Comparison of ENCODE assay signal across 9 cellular contexts in genomic region chr4:8182858-8183725, GRCh38. TPM values are rescaled to one million over a fixed set of nuclear protein-coding genes. Genes with fewer than 3 reads are reported as not detected.
DNase-seq lines count a peak whose midpoint lies in the region; ATAC-seq and TF ChIP-seq lines count a peak whose summit lies in the region.
"Had no signal": no experiment of that assay in that cellular context is flagged by ENCODE, and none has a peak within 500 bp of the region (broad histone marks: within the 10 kb centered on the region; RNA-seq: fewer than 3 reads in every experiment).

No MANE protein-coding gene starts in this region.

- no peaks in the 10 kb centered on the region for H3K9me3 ChIP-seq in ovary

- intact Hi-C loops in ovary (cut with DNase I), result loop anchor here in 1 of 4 donors (10.0 kb wide), 1 partner anchor 1722 kb away; no protein-coding TSS in a partner anchor

- H3K27me3 Mint-ChIP-seq in natural killer cell treated with Interleukin-12 subunit alpha and Interleukin-12 subunit beta and Interleukin-15 and Interleukin-18, amount 100 ng/mL, for 72 hours, result peaks cover 0 to 2% of the 10 kb centered on the region in 2 donors
- H3K27me3 Mint-ChIP-seq in osteocyte (ENCODE audit: unreplicated experiment), result peaks cover 7% of the 10 kb centered on the region

- no peaks in the 10 kb centered on the region for H3K36me3 ChIP-seq in ovary

- H3K27me3 ChIP-seq in ovary, result no peaks in the 10 kb centered on the region

- TF ChIP-seq EP300 in ovary (IDR thresholded peaks at IDR 0.05), result no peak

- no peak overlapping the region for H3K4me3 Mint-ChIP-seq in natural killer cell treated with Interleukin-12 subunit alpha and Interleukin-12 subunit beta and Interleukin-15 and Interleukin-18, amount 100 ng/mL, for 72 hours
- no peak overlapping the region for H3K4me3 Mint-ChIP-seq in osteocyte (ENCODE audit: unreplicated experiment)

- H3K4me1 Mint-ChIP-seq in natural killer cell treated with Interleukin-12 subunit alpha and Interleukin-12 subunit beta and Interleukin-15 and Interleukin-18, amount 100 ng/mL, for 72 hours (ENCODE audit: low read depth in 2 of 2), result no peaks in the 10 kb centered on the region
- peaks cover 38% of the 10 kb centered on the region for H3K4me1 Mint-ChIP-seq in osteocyte (ENCODE audit: unreplicated experiment)

- H3K4me1 ChIP-seq in ovary (ENCODE audit: insufficient read depth), result no peaks in the 10 kb centered on the region

- H3K4me3 ChIP-seq in fibroblast of mammary gland (ENCODE audit: control insufficient read depth, low read depth, low read length) (no peak overlapping the region), ovary (no peak overlapping the region)

- H3K27ac ChIP-seq in ovary, result no peak overlapping the region

- DNase-seq in Daoy (ENCODE audit: low read depth) (peak; percentile 87), NCI-H69 (lab: John Stamatoyannopoulos, UW) (peak; percentile 44), fibroblast of mammary gland (ENCODE audit: low read depth) (peak; percentile 95), ovary (peak in 4 of 5 donors; percentile 47 to 80 (median 62)), osteocyte (ENCODE audit: extremely low spot score, unreplicated experiment) (no peak)
- no peak for DNase-seq in natural killer cell treated with Interleukin-12 subunit alpha and Interleukin-12 subunit beta and Interleukin-15 and Interleukin-18, amount 100 ng/mL, for 72 hours (ENCODE audit: low spot score)
- DNase-seq: activated naive CD4-positive, alpha-beta T cell had no signal

- H3K9me3 Mint-ChIP-seq in natural killer cell treated with Interleukin-12 subunit alpha and Interleukin-12 subunit beta and Interleukin-15 and Interleukin-18, amount 100 ng/mL, for 72 hours, result no peaks in the 10 kb centered on the region
- H3K9me3 Mint-ChIP-seq in osteocyte (ENCODE audit: unreplicated experiment), result no peaks in the 10 kb centered on the region

- no peak for ATAC-seq in natural killer cell treated with Interleukin-12 subunit alpha and Interleukin-12 subunit beta and Interleukin-15 and Interleukin-18, amount 100 ng/mL, for 72 hours
- ATAC-seq in HG03097 (IDR thresholded peaks at IDR 0.05; ENCODE audit: low FRiP score, unreplicated experiment), result no peak
- ATAC-seq in HG03135 (IDR thresholded peaks at IDR 0.05; ENCODE audit: unreplicated experiment), result no peak

- no peak overlapping the region for H3K27ac Mint-ChIP-seq in natural killer cell treated with Interleukin-12 subunit alpha and Interleukin-12 subunit beta and Interleukin-15 and Interleukin-18, amount 100 ng/mL, for 72 hours
- H3K27ac Mint-ChIP-seq in osteocyte (ENCODE audit: unreplicated experiment), result no peak overlapping the region

- WGBS in ovary, 3 donors, result 47 to 61% (median 48%) methylated on average over 23 to 25 of the region's 25 CpGs

- no peak for TF ChIP-seq CTCF in fibroblast of mammary gland (conservative IDR thresholded peaks at IDR 0.05; ENCODE audit: control insufficient read depth, insufficient read depth, low read depth, low read length)
- TF ChIP-seq CTCF in ovary (IDR thresholded peaks at IDR 0.05), result no peak
- no peak for TF ChIP-seq CTCF in osteocyte (IDR thresholded peaks at IDR 0.05)

- no peaks in the 10 kb centered on the region for H3K36me3 Mint-ChIP-seq in natural killer cell treated with Interleukin-12 subunit alpha and Interleukin-12 subunit beta and Interleukin-15 and Interleukin-18, amount 100 ng/mL, for 72 hours
- no peaks in the 10 kb centered on the region for H3K36me3 Mint-ChIP-seq in osteocyte (ENCODE audit: unreplicated experiment)

- TF ChIP-seq POLR2A in ovary (IDR thresholded peaks at IDR 0.05), result no peak

RNA-seq across cellular contexts. Expression of gene SH3TC1, which starts 16.0 kb away (rescaled TPM):
- total RNA-seq in Daoy (2014; rRNA removed; shearing (Covaris generic)), result 10.1 and 19.9 TPM in 2 replicates
- total RNA-seq in ovary (10 to 100 TPM in 3 of 7 donors, 1 to 10 TPM in 4; 4.6 to 34.5 (median 7.7) TPM), osteocyte (0.70 and 1.6 TPM in 2 replicates)
- polyA plus RNA-seq in ovary, result 1 to 10 TPM; 1.1 to 3.4 TPM
- total RNA-seq in natural killer cell treated with Interleukin-12 subunit alpha and Interleukin-12 subunit beta and Interleukin-15 and Interleukin-18, amount 100 ng/mL, for 72 hours, result 10 to 100 TPM in 1 of 2 donors, 1 to 10 TPM in 1; 6.4 to 15.5 TPM

RNA-seq across cellular contexts. Expression of gene ABLIM2, which starts 24.5 kb away (rescaled TPM):
- total RNA-seq in Daoy (2014; rRNA removed; shearing (Covaris generic)), result 0.21 and 0.23 TPM in 2 replicates
- total RNA-seq in ovary (1 to 10 TPM in 5 of 7 donors, under 1 TPM in 2; 0.81 to 7.9 (median 3.0) TPM), osteocyte (0.24 and 0.31 TPM in 2 replicates)
- 1 to 10 TPM in 1 of 2 donors, under 1 TPM in 1; 0.87 to 1.3 TPM for polyA plus RNA-seq in ovary
- total RNA-seq in natural killer cell treated with Interleukin-12 subunit alpha and Interleukin-12 subunit beta and Interleukin-15 and Interleukin-18, amount 100 ng/mL, for 72 hours, result under 1 TPM; 0.24 to 0.25 TPM

Comparison
In these comparisons a context has a peak if more than half of its experiments do, and no peak if none do; other contexts are left out.
1. DNase-seq: peak in Daoy (single experiment), NCI-H69 (single experiment), fibroblast of mammary gland (single experiment) and ovary (4 of 5); none in natural killer cell treated with Interleukin-12 subunit alpha and Interleukin-12 subunit beta and Interleukin-15 and Interleukin-18, amount 100 ng/mL, for 72 hours (single experiment) and osteocyte (single experiment).